Comparison of ENCODE assay signal across 8 cellular contexts in genomic region chr9:121699271-121700164, GRCh38. TPM values are rescaled to one million over a fixed set of nuclear protein-coding genes. Genes with fewer than 3 reads are reported as not detected.
DNase-seq lines count a peak whose midpoint lies in the region; FAIRE-seq and TF ChIP-seq lines count a peak whose summit lies in the region.

No MANE protein-coding gene starts in this region.

- CTCF ChIA-PET in HEK293 (lab: Yijun Ruan, JAX), result interaction anchor here (0.6 to 8.1 kb wide), 9 partner anchors 8 to 153 kb away, joined by 3 to 118 read pairs (median 3); no protein-coding TSS in a partner anchor

- POLR2A ChIA-PET in HEK293 (lab: Yijun Ruan, JAX), result interaction anchor here (0.6 kb wide), 1 partner anchor 47 kb away, joined by 3 read pairs; no protein-coding TSS in a partner anchor

- no peak for FAIRE-seq in astrocyte (lab: Jason Lieb, UNC)

- H3K79me2 ChIP-seq in astrocyte (ENCODE audit: insufficient read depth, low read length), result peaks cover 50% of the 10 kb centered on the region

- DNase-seq in NCI-H2196 (lab: John Stamatoyannopoulos, UW; ENCODE audit: unreplicated experiment), result peak; percentile 43
- DNase-seq in NCI-H2196 treated with DMSO at 0.1 percent for 48 hours (lab: John Stamatoyannopoulos, UW; ENCODE audit: unreplicated experiment), result no peak
- peak; percentile 65 to 84 (median 70) for DNase-seq in Peyer's patch
- peak; percentile 44 for DNase-seq in astrocyte (ENCODE audit: low read depth)
- peak; percentile 30 for DNase-seq in stimulated activated CD4-positive, alpha-beta T cell treated with anti-CD3 and anti-CD28 coated beads, Interleukin-1b, Interleukin-23, amount 100 ng/mL, for 48 hours
- no peak for DNase-seq in midbrain (lab: John Stamatoyannopoulos, UW)

- peak overlapping the region; percentile 76 for H3K9ac ChIP-seq in astrocyte (ENCODE audit: low read length)

- TF ChIP-seq CTCF in HEK293 (tag by site-specific recombination; IDR thresholded peaks at IDR 0.05), result no peak
- no peak for TF ChIP-seq CTCF in Peyer's patch (IDR thresholded peaks at IDR 0.05)
- no peak for TF ChIP-seq CTCF in astrocyte (IDR thresholded peaks at IDR 0.05; ENCODE audit: insufficient read depth, low read depth, low read length)

- H3K27ac Mint-ChIP-seq in astrocyte (ENCODE audit: unreplicated experiment), result no peak overlapping the region

- no peaks in the 10 kb centered on the region; the same call in 1 of the 2 replicates for H3K4me1 ChIP-seq in HEK293 (ENCODE audit: control insufficient read depth, insufficient read depth, low read length)
- H3K4me1 ChIP-seq in Peyer's patch, result peaks cover 0 to 31% (median 10%) of the 10 kb centered on the region in 4 donors
- H3K4me1 ChIP-seq in astrocyte (ENCODE audit: insufficient read depth, low read length), result peaks cover 18% of the 10 kb centered on the region

- H3K27me3 ChIP-seq in Peyer's patch (no peaks in the 10 kb centered on the region), astrocyte (ENCODE audit: insufficient read depth, low read length) (no peaks in the 10 kb centered on the region)

- H3K9me3 ChIP-seq in HEK293 (ENCODE audit: control insufficient read depth, insufficient read depth, low read depth, low read length) (no peaks in the 10 kb centered on the region), Peyer's patch (no peaks in the 10 kb centered on the region), astrocyte (ENCODE audit: insufficient read depth, low read depth, low read length) (no peaks in the 10 kb centered on the region), iPS-18c (ENCODE audit: control insufficient read depth, insufficient read depth, low read length) (no peaks in the 10 kb centered on the region)

- H3K4me3 ChIP-seq in HEK293 (ENCODE audit: low read depth, low read length) (peak overlapping the region; percentile 57), Peyer's patch (peak overlapping the region; percentile 47 to 58 (median 52)), astrocyte (ENCODE audit: insufficient read depth, low read depth, low read length) (peak overlapping the region; percentile 64), iPS-18c (ENCODE audit: insufficient read depth, low read depth, low read length) (peak overlapping the region; percentile 60)

- no peak for TF ChIP-seq POLR2A in Peyer's patch (IDR thresholded peaks at IDR 0.05)

- H3K4me1 Mint-ChIP-seq in astrocyte (ENCODE audit: low read depth, unreplicated experiment), result peaks cover under 1% of the 10 kb centered on the region

- H2AFZ ChIP-seq in astrocyte (ENCODE audit: low read depth, low read length), result peak overlapping the region; percentile 67

- no peaks in the 10 kb centered on the region for H3K36me3 ChIP-seq in HEK293 (ENCODE audit: control insufficient read depth in 2 of 2, insufficient read depth in 1 of 2, low read length in 2 of 2)
- no peaks in the 10 kb centered on the region for H3K36me3 ChIP-seq in Peyer's patch
- H3K36me3 ChIP-seq in astrocyte (ENCODE audit: insufficient read depth, low read length), result no peaks in the 10 kb centered on the region

- H3K27ac ChIP-seq in HEK293 (ENCODE audit: extremely low read depth, low read depth, low read length), result peak overlapping the region; percentile 46; the same call in 1 of the 2 replicates
- H3K27ac ChIP-seq in Peyer's patch, result peak overlapping the region; percentile 13 to 57 (median 53)
- no peak overlapping the region for H3K27ac ChIP-seq in astrocyte (ENCODE audit: low read depth, low read length)

- H3K4me3 Mint-ChIP-seq in astrocyte (ENCODE audit: unreplicated experiment), result peak overlapping the region; percentile 83

- peaks cover 7% of the 10 kb centered on the region for H3K36me3 Mint-ChIP-seq in astrocyte (ENCODE audit: low read depth, unreplicated experiment)

- peaks cover 2% of the 10 kb centered on the region for H3K27me3 Mint-ChIP-seq in astrocyte (ENCODE audit: low read depth, unreplicated experiment)

- peaks cover 56% of the 10 kb centered on the region for H4K20me1 ChIP-seq in astrocyte (ENCODE audit: insufficient read depth, low read length)

- H3K4me2 ChIP-seq in astrocyte (ENCODE audit: low read length), result peak overlapping the region; percentile 90

- H3K9me3 Mint-ChIP-seq in astrocyte (ENCODE audit: unreplicated experiment), result no peaks in the 10 kb centered on the region

TF ChIP-seq in HEK293, 187 proteins besides CTCF, POLR2A, EP300 and RAD21:
- TF ChIP-seq SP3 (tag by site-specific recombination; IDR thresholded peaks at IDR 0.05) (0 out of 2 replicates have a peak, but pooled peaks have one; percentile 21), ZBTB26 (tag by site-specific recombination; optimal IDR thresholded peaks at IDR 0.05) (peak; percentile 44), ZNF335 (tag by site-specific recombination; conservative IDR thresholded peaks at IDR 0.05) (peak; percentile 91), SP2 (tag by site-specific recombination; IDR thresholded peaks at IDR 0.05) (0 out of 2 replicates have a peak, but pooled peaks have one; percentile 11), ZNF670 (tag by site-specific recombination; IDR thresholded peaks at IDR 0.05; ENCODE audit: low read depth) (no peak), ZSCAN4 (tag by site-specific recombination; IDR thresholded peaks at IDR 0.05) (no peak), ZBTB20 (tag by site-specific recombination; IDR thresholded peaks at IDR 0.05) (peak; percentile 49; the same call in 1 of the 2 replicates)
- TF ChIP-seq, protein P1, sequence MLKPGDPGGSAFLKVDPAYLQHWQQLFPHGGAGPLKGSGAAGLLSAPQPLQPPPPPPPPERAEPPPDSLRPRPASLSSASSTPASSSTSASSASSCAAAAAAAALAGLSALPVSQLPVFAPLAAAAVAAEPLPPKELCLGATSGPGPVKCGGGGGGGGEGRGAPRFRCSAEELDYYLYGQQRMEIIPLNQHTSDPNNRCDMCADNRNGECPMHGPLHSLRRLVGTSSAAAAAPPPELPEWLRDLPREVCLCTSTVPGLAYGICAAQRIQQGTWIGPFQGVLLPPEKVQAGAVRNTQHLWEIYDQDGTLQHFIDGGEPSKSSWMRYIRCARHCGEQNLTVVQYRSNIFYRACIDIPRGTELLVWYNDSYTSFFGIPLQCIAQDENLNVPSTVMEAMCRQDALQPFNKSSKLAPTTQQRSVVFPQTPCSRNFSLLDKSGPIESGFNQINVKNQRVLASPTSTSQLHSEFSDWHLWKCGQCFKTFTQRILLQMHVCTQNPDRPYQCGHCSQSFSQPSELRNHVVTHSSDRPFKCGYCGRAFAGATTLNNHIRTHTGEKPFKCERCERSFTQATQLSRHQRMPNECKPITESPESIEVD (tag by site-specific recombination; IDR thresholded peaks at IDR 0.05), result no peak
- TF ChIP-seq, protein P2, sequence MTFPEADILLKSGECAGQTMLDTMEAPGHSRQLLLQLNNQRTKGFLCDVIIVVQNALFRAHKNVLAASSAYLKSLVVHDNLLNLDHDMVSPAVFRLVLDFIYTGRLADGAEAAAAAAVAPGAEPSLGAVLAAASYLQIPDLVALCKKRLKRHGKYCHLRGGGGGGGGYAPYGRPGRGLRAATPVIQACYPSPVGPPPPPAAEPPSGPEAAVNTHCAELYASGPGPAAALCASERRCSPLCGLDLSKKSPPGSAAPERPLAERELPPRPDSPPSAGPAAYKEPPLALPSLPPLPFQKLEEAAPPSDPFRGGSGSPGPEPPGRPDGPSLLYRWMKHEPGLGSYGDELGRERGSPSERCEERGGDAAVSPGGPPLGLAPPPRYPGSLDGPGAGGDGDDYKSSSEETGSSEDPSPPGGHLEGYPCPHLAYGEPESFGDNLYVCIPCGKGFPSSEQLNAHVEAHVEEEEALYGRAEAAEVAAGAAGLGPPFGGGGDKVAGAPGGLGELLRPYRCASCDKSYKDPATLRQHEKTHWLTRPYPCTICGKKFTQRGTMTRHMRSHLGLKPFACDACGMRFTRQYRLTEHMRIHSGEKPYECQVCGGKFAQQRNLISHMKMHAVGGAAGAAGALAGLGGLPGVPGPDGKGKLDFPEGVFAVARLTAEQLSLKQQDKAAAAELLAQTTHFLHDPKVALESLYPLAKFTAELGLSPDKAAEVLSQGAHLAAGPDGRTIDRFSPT (tag by site-specific recombination; IDR thresholded peaks at IDR 0.05), result peak; percentile 62; the same call in 1 of the 2 replicates
TF ChIP-seq in HEK293: peak in this region for 6.

RNA-seq across cellular contexts. Expression of gene DAB2IP, which starts 48.1 kb away (rescaled TPM):
- 10 to 100 TPM; 55.2 to 76.0 (median 60.5) TPM for total RNA-seq in Peyer's patch
- 41.4 and 41.7 TPM in 2 replicates for total RNA-seq in astrocyte

Comparison
In these comparisons a context has a peak if more than half of its experiments do, and no peak if none do; other contexts are left out.
1. DNase-seq: peak in NCI-H2196 (single experiment), Peyer's patch (3 of 3), astrocyte (single experiment) and stimulated activated CD4-positive, alpha-beta T cell treated with anti-CD3 and anti-CD28 coated beads, Interleukin-1b, Interleukin-23, amount 100 ng/mL, for 48 hours (single experiment); none in NCI-H2196 treated with DMSO at 0.1 percent for 48 hours (single experiment) and midbrain (single experiment).
2. Peak in every context shown above with its lines, with median percentiles within 50 percentile points of each other: H3K4me3 ChIP-seq.